8 cellular contexts compared by ENCODE assay signal in genomic region chr1:54052470-54052933, GRCh38. TPM values are rescaled to one million over a fixed set of nuclear protein-coding genes. Genes with fewer than 3 reads are reported as not detected.
A peak's percentile ranks its signal among the peaks of the same experiment; 100 is the strongest.
DNase-seq lines count a peak whose midpoint lies in the region; ATAC-seq and TF ChIP-seq lines count a peak whose summit lies in the region.

No MANE protein-coding gene starts in this region.

- TF ChIP-seq EP300 in gastroesophageal sphincter (IDR thresholded peaks at IDR 0.05): no peak

- H3K9me3 ChIP-seq in gastroesophageal sphincter: no peaks in the 10 kb centered on the region

- H3K27me3 ChIP-seq in gastroesophageal sphincter: no peaks in the 10 kb centered on the region

- TF ChIP-seq CTCF in gastroesophageal sphincter (IDR thresholded peaks at IDR 0.05): no peak

- peak overlapping the region; percentile 92 to 99 (median 96) for H3K27ac ChIP-seq in gastroesophageal sphincter

- no peaks in the 10 kb centered on the region for H3K36me3 ChIP-seq in gastroesophageal sphincter

- no peak for TF ChIP-seq POLR2A in gastroesophageal sphincter (IDR thresholded peaks at IDR 0.05)

- H3K4me3 ChIP-seq in gastroesophageal sphincter: peak overlapping the region; percentile 91 to 95

- WGBS in gastroesophageal sphincter (ENCODE audit: low coverage in 1 of 2), 2 donors: 0 to 1% methylated on average over 10 to 18 of the region's 23 CpGs

- H3K4me1 ChIP-seq in gastroesophageal sphincter: peaks cover 7 to 60% (median 21%) of the 10 kb centered on the region in 3 donors

- DNase-seq in activated gamma-delta T cell treated with Interleukin-2 at 50 U/mL for 16 hours (peak; percentile 8), activated gamma-delta T cell (lab: John Stamatoyannopoulos, UW) (no peak), NCI-H2171 (lab: John Stamatoyannopoulos, UW) (peak; percentile 69), activated T-helper 1 cell treated with Interleukin-2 at 50 U/mL for 16 hours (ENCODE audit: low read depth) (peak; percentile 13), occipital lobe (lab: John Stamatoyannopoulos, UW) (peak; percentile 58), foreskin melanocyte (no peak)

- ATAC-seq in HG02623 (IDR thresholded peaks at IDR 0.05; ENCODE audit: unreplicated experiment): peak; percentile 11
- no peak for ATAC-seq in gastroesophageal sphincter

RNA-seq across cellular contexts. Expression of gene TMEM59, which starts 0.5 kb away (rescaled TPM):
- total RNA-seq in gastroesophageal sphincter (100 to 1,000 TPM; 238 to 466 (median 352) TPM), occipital lobe (122 TPM)

RNA-seq across cellular contexts. Expression of gene TCEANC2, which starts 0.9 kb away (rescaled TPM):
- 10 to 100 TPM in 1 of 4 donors, 1 to 10 TPM in 3; 3.6 to 10.2 (median 9.1) TPM for total RNA-seq in gastroesophageal sphincter
- total RNA-seq in occipital lobe: 7.0 TPM

RNA-seq across cellular contexts. Expression of gene LDLRAD1, which starts 34.5 kb away (rescaled TPM):
- not detected for total RNA-seq in gastroesophageal sphincter
- total RNA-seq in occipital lobe: not detected

Comparison
In these comparisons a context has a peak if more than half of its experiments do, and no peak if none do; other contexts are left out.
1. DNase-seq: peak in activated gamma-delta T cell treated with Interleukin-2 at 50 U/mL for 16 hours (single experiment), NCI-H2171 (single experiment), activated T-helper 1 cell treated with Interleukin-2 at 50 U/mL for 16 hours (single experiment) and occipital lobe (single experiment); none in activated gamma-delta T cell (single experiment) and foreskin melanocyte (single experiment).